Comparison of ENCODE assay signal across 8 cellular contexts in genomic region chr1:54810144-54810942, GRCh38. TPM values are rescaled to one million over a fixed set of nuclear protein-coding genes. Genes with fewer than 3 reads are reported as not detected.
DNase-seq lines count a peak whose midpoint lies in the region; ATAC-seq and TF ChIP-seq lines count a peak whose summit lies in the region.

No MANE protein-coding gene starts in this region.

- H3K79me2 ChIP-seq in parathyroid adenoma, result no peaks in the 10 kb centered on the region

- POLR2A ChIA-PET in CD4-positive, alpha-beta memory T cell (lab: Charles Lee; ENCODE audit: partially characterized antibody), result interaction anchor here (1.1 kb wide), 1 partner anchor 9 kb away, joined by 4 read pairs; the partner anchor contains the start of gene TTC22

- no peaks in the 10 kb centered on the region for H3K36me3 ChIP-seq in CD4-positive, alpha-beta memory T cell (ENCODE audit: insufficient read depth, low read length)
- H3K36me3 ChIP-seq in parathyroid adenoma (ENCODE audit: control insufficient read depth, insufficient read depth, low read length), result no peaks in the 10 kb centered on the region
- H3K36me3 ChIP-seq in vagina, result no peaks in the 10 kb centered on the region

- DNase-seq in CD4-positive, alpha-beta memory T cell, result peak; percentile 43 to 59 (median 53)
- DNase-seq in KG1 (lab: John Stamatoyannopoulos, UW) (peak; percentile 32), RPMI8226 (peak; percentile 79), foreskin melanocyte (peak; percentile 29), vagina (ENCODE audit: extremely low spot score in 2 of 2) (peak; percentile 83 to 87)
- DNase-seq in activated T-helper 2 cell treated with anti-CD3 and anti-CD28 coated beads, Interferon-gamma antibody, Interleukin-2, Interleukin-4, amounts not matched to agents 10 μg/mL and 5 μg/mL and 100 μg/mL, durations not matched to agents 14 hours and 24 hours and 36 hours (ENCODE audit: low spot score), result peak; percentile 51

- no peak overlapping the region for H3K4me3 Mint-ChIP-seq in CD4-positive, alpha-beta memory T cell
- H3K4me3 Mint-ChIP-seq in activated T-helper 2 cell treated with anti-CD3 and anti-CD28 coated beads, Interferon-gamma antibody, Interleukin-2, Interleukin-4, amounts not matched to agents 10 μg/mL and 5 μg/mL and 100 μg/mL, durations not matched to agents 14 hours and 24 hours and 36 hours (ENCODE audit: low read depth), result no peak overlapping the region

- H3K9me3 ChIP-seq in CD4-positive, alpha-beta memory T cell (ENCODE audit: control insufficient read depth in 1 of 2, low read length in 2 of 2), result no peaks in the 10 kb centered on the region
- H3K9me3 ChIP-seq in parathyroid adenoma (ENCODE audit: control insufficient read depth, low read length) (no peaks in the 10 kb centered on the region), vagina (no peaks in the 10 kb centered on the region)

- ATAC-seq in GM19463 (IDR thresholded peaks at IDR 0.05; ENCODE audit: unreplicated experiment), result peak; percentile 79

- no peak overlapping the region for H3K27ac ChIP-seq in CD4-positive, alpha-beta memory T cell (ENCODE audit: low read depth, low read length)
- H3K27ac ChIP-seq in parathyroid adenoma (no peak overlapping the region), vagina (no peak overlapping the region)

- no peak for TF ChIP-seq POLR2A in vagina (IDR thresholded peaks at IDR 0.05)

- H3K27me3 Mint-ChIP-seq in CD4-positive, alpha-beta memory T cell, result peaks cover 0 to 3% of the 10 kb centered on the region in 2 donors
- no peaks in the 10 kb centered on the region for H3K27me3 Mint-ChIP-seq in activated T-helper 2 cell treated with anti-CD3 and anti-CD28 coated beads, Interferon-gamma antibody, Interleukin-2, Interleukin-4, amounts not matched to agents 10 μg/mL and 5 μg/mL and 100 μg/mL, durations not matched to agents 14 hours and 24 hours and 36 hours (ENCODE audit: low read depth)

- peaks cover 6 to 20% (median 9%) of the 10 kb centered on the region in 4 donors for H3K4me1 Mint-ChIP-seq in CD4-positive, alpha-beta memory T cell
- H3K4me1 Mint-ChIP-seq in activated T-helper 2 cell treated with anti-CD3 and anti-CD28 coated beads, Interferon-gamma antibody, Interleukin-2, Interleukin-4, amounts not matched to agents 10 μg/mL and 5 μg/mL and 100 μg/mL, durations not matched to agents 14 hours and 24 hours and 36 hours (ENCODE audit: low read depth), result peaks cover 12% of the 10 kb centered on the region

- H2AFZ ChIP-seq in parathyroid adenoma, result no peak overlapping the region

- H3K9me3 Mint-ChIP-seq in CD4-positive, alpha-beta memory T cell, result no peaks in the 10 kb centered on the region
- H3K9me3 Mint-ChIP-seq in activated T-helper 2 cell treated with anti-CD3 and anti-CD28 coated beads, Interferon-gamma antibody, Interleukin-2, Interleukin-4, amounts not matched to agents 10 μg/mL and 5 μg/mL and 100 μg/mL, durations not matched to agents 14 hours and 24 hours and 36 hours, result no peaks in the 10 kb centered on the region

- no peaks in the 10 kb centered on the region for H3K36me3 Mint-ChIP-seq in CD4-positive, alpha-beta memory T cell
- H3K36me3 Mint-ChIP-seq in activated T-helper 2 cell treated with anti-CD3 and anti-CD28 coated beads, Interferon-gamma antibody, Interleukin-2, Interleukin-4, amounts not matched to agents 10 μg/mL and 5 μg/mL and 100 μg/mL, durations not matched to agents 14 hours and 24 hours and 36 hours (ENCODE audit: low read depth), result no peaks in the 10 kb centered on the region

- TF ChIP-seq CTCF in parathyroid adenoma (IDR thresholded peaks at IDR 0.05), result peak; percentile 57
- peak; percentile 58 to 75 (median 69) for TF ChIP-seq CTCF in vagina (IDR thresholded peaks at IDR 0.05)

- H3K9ac ChIP-seq in parathyroid adenoma, result no peak overlapping the region

- H3K27ac Mint-ChIP-seq in CD4-positive, alpha-beta memory T cell, result no peak overlapping the region
- no peak overlapping the region for H3K27ac Mint-ChIP-seq in activated T-helper 2 cell treated with anti-CD3 and anti-CD28 coated beads, Interferon-gamma antibody, Interleukin-2, Interleukin-4, amounts not matched to agents 10 μg/mL and 5 μg/mL and 100 μg/mL, durations not matched to agents 14 hours and 24 hours and 36 hours

- no peaks in the 10 kb centered on the region for H3K4me1 ChIP-seq in CD4-positive, alpha-beta memory T cell (ENCODE audit: insufficient read depth, low read length)
- H3K4me1 ChIP-seq in parathyroid adenoma (no peaks in the 10 kb centered on the region), vagina (no peaks in the 10 kb centered on the region)

- CTCF ChIA-PET in CD4-positive, alpha-beta memory T cell (lab: Charles Lee; ENCODE audit: partially characterized antibody), result interaction anchor here (0.7 to 2.2 kb wide), 20 partner anchors 10 to 950 kb away, joined by 3 to 22 read pairs (median 3); partner anchors contain the start of genes LRRC42 and TTC22

- no peaks in the 10 kb centered on the region for H3K27me3 ChIP-seq in CD4-positive, alpha-beta memory T cell (ENCODE audit: insufficient read depth, low read length)
- no peaks in the 10 kb centered on the region for H3K27me3 ChIP-seq in parathyroid adenoma (ENCODE audit: control insufficient read depth, insufficient read depth, low read length)
- H3K27me3 ChIP-seq in vagina, result no peaks in the 10 kb centered on the region

- H3K4me3 ChIP-seq in CD4-positive, alpha-beta memory T cell (ENCODE audit: low read length in 2 of 2), result no peak overlapping the region
- H3K4me3 ChIP-seq in parathyroid adenoma (ENCODE audit: low read depth, low read length) (no peak overlapping the region), vagina (no peak overlapping the region)

- intact Hi-C loops in CD4-positive, alpha-beta memory T cell (cut with micrococcal nuclease), result loop anchor here (1.0 to 2.0 kb wide), 5 partner anchors 138 to 949 kb away; no protein-coding TSS in a partner anchor
- intact Hi-C loops in activated T-helper 2 cell treated with anti-CD3 and anti-CD28 coated beads, Interferon-gamma antibody, Interleukin-2, Interleukin-4, amounts not matched to agents 10 μg/mL and 5 μg/mL and 100 μg/mL, durations not matched to agents 14 hours and 24 hours and 36 hours (cut with micrococcal nuclease), result loop anchor here (1.0 to 5.0 kb wide), 2 partner anchors 138 to 318 kb away; no protein-coding TSS in a partner anchor
- intact Hi-C loops in vagina (cut with DNase I), result no loop called here

- no peak overlapping the region for H3K4me2 ChIP-seq in parathyroid adenoma (ENCODE audit: low read length)

RNA-seq across cellular contexts. Expression of gene TTC22, which starts 9.2 kb away (rescaled TPM):
- total RNA-seq in CD4-positive, alpha-beta memory T cell, result 10 to 100 TPM; 18.6 to 19.0 TPM
- 1 to 10 TPM; 1.4 to 5.5 TPM for polyA plus RNA-seq in CD4-positive, alpha-beta memory T cell
- total RNA-seq in activated T-helper 2 cell treated with anti-CD3 and anti-CD28 coated beads, Interferon-gamma antibody, Interleukin-2, Interleukin-4, amounts not matched to agents 10 μg/mL and 5 μg/mL and 100 μg/mL, durations not matched to agents 14 hours and 24 hours and 36 hours, result 0.76 and 1.3 TPM in 2 replicates
- 43.5 TPM for total RNA-seq in vagina

RNA-seq across cellular contexts. Expression of gene PARS2, which starts 46.0 kb away (rescaled TPM):
- 1 to 10 TPM; 5.0 to 6.0 TPM for total RNA-seq in CD4-positive, alpha-beta memory T cell
- polyA plus RNA-seq in CD4-positive, alpha-beta memory T cell, result 1 to 10 TPM in 1 of 2 donors, under 1 TPM in 1; 0.42 to 4.0 TPM
- 6.1 and 6.4 TPM in 2 replicates for total RNA-seq in activated T-helper 2 cell treated with anti-CD3 and anti-CD28 coated beads, Interferon-gamma antibody, Interleukin-2, Interleukin-4, amounts not matched to agents 10 μg/mL and 5 μg/mL and 100 μg/mL, durations not matched to agents 14 hours and 24 hours and 36 hours
- total RNA-seq in vagina, result 5.2 TPM

Comparison
In these comparisons a context has a peak if more than half of its experiments do, and no peak if none do; other contexts are left out.
1. DNase-seq: peak in every context shown above with its lines; median percentile 85 in vagina; 79 in RPMI8226; 53 in CD4-positive, alpha-beta memory T cell; 51 in activated T-helper 2 cell treated with anti-CD3 and anti-CD28 coated beads, Interferon-gamma antibody, Interleukin-2, Interleukin-4, amounts not matched to agents 10 μg/mL and 5 μg/mL and 100 μg/mL, durations not matched to agents 14 hours and 24 hours and 36 hours; 32 in KG1; 29 in foreskin melanocyte.